ENCODE assay signal across 1 cellular context in the genomic region with DNA sequence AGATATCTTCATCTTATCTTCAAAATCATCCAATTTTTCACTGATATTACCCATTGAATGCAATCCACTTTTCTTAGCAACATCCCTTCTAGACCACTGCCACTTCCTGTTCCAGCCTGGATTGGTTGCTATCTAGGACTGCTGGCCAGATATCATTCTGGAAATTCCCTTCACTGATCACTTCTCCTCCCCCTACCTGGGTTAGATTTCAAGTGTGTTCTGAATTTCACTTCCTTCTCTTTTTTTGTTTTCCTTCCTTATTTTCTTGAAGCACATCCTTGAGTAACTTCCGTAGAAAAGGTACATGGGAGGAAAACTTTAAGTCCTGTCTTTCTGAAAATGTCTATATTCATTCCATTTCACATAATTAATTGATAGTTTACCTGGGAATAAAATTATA.
A peak's percentile ranks its signal among the peaks of the same experiment; 100 is the strongest.
TF ChIP-seq lines count a peak whose summit lies in the region.

No MANE protein-coding gene starts in this region.

TF ChIP-seq in HCT116, 20 proteins besides CTCF, POLR2A, EP300 and RAD21 (continued from another document):
- TF ChIP-seq, protein P1, sequence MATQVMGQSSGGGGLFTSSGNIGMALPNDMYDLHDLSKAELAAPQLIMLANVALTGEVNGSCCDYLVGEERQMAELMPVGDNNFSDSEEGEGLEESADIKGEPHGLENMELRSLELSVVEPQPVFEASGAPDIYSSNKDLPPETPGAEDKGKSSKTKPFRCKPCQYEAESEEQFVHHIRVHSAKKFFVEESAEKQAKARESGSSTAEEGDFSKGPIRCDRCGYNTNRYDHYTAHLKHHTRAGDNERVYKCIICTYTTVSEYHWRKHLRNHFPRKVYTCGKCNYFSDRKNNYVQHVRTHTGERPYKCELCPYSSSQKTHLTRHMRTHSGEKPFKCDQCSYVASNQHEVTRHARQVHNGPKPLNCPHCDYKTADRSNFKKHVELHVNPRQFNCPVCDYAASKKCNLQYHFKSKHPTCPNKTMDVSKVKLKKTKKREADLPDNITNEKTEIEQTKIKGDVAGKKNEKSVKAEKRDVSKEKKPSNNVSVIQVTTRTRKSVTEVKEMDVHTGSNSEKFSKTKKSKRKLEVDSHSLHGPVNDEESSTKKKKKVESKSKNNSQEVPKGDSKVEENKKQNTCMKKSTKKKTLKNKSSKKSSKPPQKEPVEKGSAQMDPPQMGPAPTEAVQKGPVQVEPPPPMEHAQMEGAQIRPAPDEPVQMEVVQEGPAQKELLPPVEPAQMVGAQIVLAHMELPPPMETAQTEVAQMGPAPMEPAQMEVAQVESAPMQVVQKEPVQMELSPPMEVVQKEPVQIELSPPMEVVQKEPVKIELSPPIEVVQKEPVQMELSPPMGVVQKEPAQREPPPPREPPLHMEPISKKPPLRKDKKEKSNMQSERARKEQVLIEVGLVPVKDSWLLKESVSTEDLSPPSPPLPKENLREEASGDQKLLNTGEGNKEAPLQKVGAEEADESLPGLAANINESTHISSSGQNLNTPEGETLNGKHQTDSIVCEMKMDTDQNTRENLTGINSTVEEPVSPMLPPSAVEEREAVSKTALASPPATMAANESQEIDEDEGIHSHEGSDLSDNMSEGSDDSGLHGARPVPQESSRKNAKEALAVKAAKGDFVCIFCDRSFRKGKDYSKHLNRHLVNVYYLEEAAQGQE (IDR thresholded peaks at IDR 0.05; ENCODE audit: low read depth) = no peak
- TF ChIP-seq CBX3 (IDR thresholded peaks at IDR 0.05; ENCODE audit: low read depth) = peak; percentile 41; the same call in 1 of the 2 replicates
